In the genomic region with DNA sequence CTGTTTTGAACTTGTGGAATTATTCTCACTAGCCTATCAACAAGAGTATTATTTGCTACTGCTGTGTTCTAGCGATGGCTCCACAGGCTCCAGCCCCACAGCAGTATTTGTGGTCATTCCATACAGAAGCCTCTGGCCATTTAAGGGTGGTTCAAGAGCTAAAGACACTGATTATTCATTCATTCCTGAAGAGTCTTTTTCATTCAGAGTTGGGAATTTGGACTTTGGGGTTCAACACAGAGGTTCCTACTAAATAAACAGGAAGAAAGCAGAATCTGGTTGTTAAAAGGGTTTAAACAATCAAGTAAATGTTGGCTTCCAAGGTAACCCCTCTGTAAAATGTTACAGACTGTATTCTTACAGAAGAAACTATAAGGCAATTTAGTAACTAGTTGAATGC, we compare ENCODE assay signal across 29 cellular contexts.
"Had no signal": no experiment of that assay in that cellular context is flagged by ENCODE, and none has a peak within 500 bp of the region (broad histone marks: within the 10 kb centered on the region; RNA-seq: fewer than 3 reads in every experiment).

No MANE protein-coding gene starts in this region.

- H3K27ac ChIP-seq: stomach, suprapubic skin, testis, thoracic aorta, thyroid gland, tibial artery, tibial nerve, transverse colon, upper lobe of left lung, upper lobe of right lung, uterus, vagina had no signal

- H3K27ac Mint-ChIP-seq: stimulated activated effector memory CD8-positive, alpha-beta T cell treated with anti-CD3 and anti-CD28 coated beads, Interleukin-12 subunit alpha, Interleukin-12 subunit beta, amount 100 ng/mL, for 72 hours; stimulated activated memory B cell treated with anti-CD40 and anti-IgM and Interleukin-4, amounts not matched to agents 10 μg/mL and 1 μg/mL and 100 μg/mL, for 72 hours; stimulated activated naive B cell treated with anti-CD40 and anti-IgM and Interleukin-4, amounts not matched to agents 10 μg/mL and 1 μg/mL and 100 μg/mL, for 72 hours; stimulated activated naive CD8-positive, alpha-beta T cell treated with anti-CD3 and anti-CD28 coated beads, Interleukin-15, amount 100 ng/mL, for 72 hours; stimulated activated naive CD8-positive, alpha-beta T cell treated with anti-CD3 and anti-CD28 coated beads, Interleukin-15, Interleukin-2, amounts not matched to agents 100 ng/mL and 50 ng/mL, for 24 hours; type B pancreatic cell had no signal

- H3K27me3 Mint-ChIP-seq: stimulated activated memory B cell treated with anti-CD40 and anti-IgM and Interleukin-4, amounts not matched to agents 10 μg/mL and 1 μg/mL and 100 μg/mL, for 72 hours; stimulated activated naive CD8-positive, alpha-beta T cell treated with anti-CD3 and anti-CD28 coated beads, Interleukin-15, amount 100 ng/mL, for 72 hours; stimulated activated naive CD8-positive, alpha-beta T cell treated with anti-CD3 and anti-CD28 coated beads, Interleukin-15, Interleukin-2, amounts not matched to agents 100 ng/mL and 50 ng/mL, for 24 hours had no signal

- FAIRE-seq: urothelium cell line had no signal

- DNase-seq: stimulated activated CD4-positive, alpha-beta T cell treated with anti-CD3 and anti-CD28 coated beads, Interleukin-2, amount 100 ng/mL, for 48 hours; stimulated activated CD4-positive, alpha-beta T cell treated with anti-CD3 and anti-CD28 coated beads, Interleukin-4, amount 100 ng/mL, for 1 hour; stimulated activated CD4-positive, alpha-beta T cell treated with anti-CD3 and anti-CD28 coated beads, Interleukin-4, amount 100 ng/mL, for 24 hours; stimulated activated CD4-positive, alpha-beta T cell treated with anti-CD3 and anti-CD28 coated beads, Interleukin-4, amount 100 ng/mL, for 4 hours; stimulated activated CD8-positive, alpha-beta memory T cell treated with anti-CD3 and anti-CD28 coated beads, Interleukin-4, amount 100 ng/mL, for 48 hours; stimulated activated naive B cell treated with anti-CD40 and anti-IgM and Interleukin-4, amounts not matched to agents 10 μg/mL and 1 μg/mL and 100 μg/mL, for 72 hours; stimulated activated naive CD4-positive, alpha-beta T cell; stimulated activated naive CD4-positive, alpha-beta T cell treated with Interleukin-2 at 50 U/mL for 16 hours; stimulated activated naive CD8-positive, alpha-beta T cell treated with anti-CD3 and anti-CD28 coated beads, Interleukin-15, amount 100 ng/mL, for 72 hours; stimulated activated naive CD8-positive, alpha-beta T cell treated with anti-CD3 and anti-CD28 coated beads, Interleukin-15, Interleukin-2, amounts not matched to agents 100 U/mL and 50 U/mL, for 24 hours; stomach; substantia nigra; testis; thyroid gland; tibial artery; transverse colon; trophoblast cell; upper lobe of left lung; upper lobe of right lung; uterus had no signal

- H3K27me3 ChIP-seq: suprapubic skin, testis, thyroid gland, tibial artery, transverse colon, upper lobe of left lung, upper lobe of right lung, uterus, vagina had no signal

- H3K4me1 ChIP-seq: testis, thyroid gland, tibial artery, upper lobe of left lung, upper lobe of right lung, uterus, vagina had no signal

- H3K36me3 Mint-ChIP-seq: stimulated activated effector memory CD8-positive, alpha-beta T cell treated with anti-CD3 and anti-CD28 coated beads, Interleukin-12 subunit alpha, Interleukin-12 subunit beta, amount 100 ng/mL, for 72 hours; stimulated activated memory B cell treated with anti-CD40 and anti-IgM and Interleukin-4, amounts not matched to agents 10 μg/mL and 1 μg/mL and 100 μg/mL, for 72 hours; stimulated activated naive B cell treated with anti-CD40 and anti-IgM and Interleukin-4, amounts not matched to agents 10 μg/mL and 1 μg/mL and 100 μg/mL, for 72 hours; type B pancreatic cell had no signal

- ATAC-seq: stimulated activated effector memory CD8-positive, alpha-beta T cell treated with anti-CD3 and anti-CD28 coated beads, Interleukin-12 subunit alpha, Interleukin-12 subunit beta, amount 100 ng/mL, for 72 hours; stimulated activated memory B cell treated with anti-CD40 and anti-IgM and Interleukin-4, amounts not matched to agents 10 μg/mL and 1 μg/mL and 100 μg/mL, for 72 hours; stimulated activated naive B cell treated with anti-CD40 and anti-IgM and Interleukin-4, amounts not matched to agents 10 μg/mL and 1 μg/mL and 100 μg/mL, for 72 hours; stimulated activated naive CD8-positive, alpha-beta T cell treated with anti-CD3 and anti-CD28 coated beads, Interleukin-15, amount 100 ng/mL, for 72 hours; stimulated activated naive CD8-positive, alpha-beta T cell treated with anti-CD3 and anti-CD28 coated beads, Interleukin-15, Interleukin-2, amounts not matched to agents 100 U/mL and 50 U/mL, for 24 hours; upper lobe of right lung had no signal

- H3K36me3 ChIP-seq: stomach, suprapubic skin, thoracic aorta, thyroid gland, tibial artery, tibial nerve, transverse colon, upper lobe of left lung, upper lobe of right lung, uterus, vagina had no signal

- H3K9me3 Mint-ChIP-seq: stimulated activated effector memory CD8-positive, alpha-beta T cell treated with anti-CD3 and anti-CD28 coated beads, Interleukin-12 subunit alpha, Interleukin-12 subunit beta, amount 100 ng/mL, for 72 hours; stimulated activated memory B cell treated with anti-CD40 and anti-IgM and Interleukin-4, amounts not matched to agents 10 μg/mL and 1 μg/mL and 100 μg/mL, for 72 hours; stimulated activated naive B cell treated with anti-CD40 and anti-IgM and Interleukin-4, amounts not matched to agents 10 μg/mL and 1 μg/mL and 100 μg/mL, for 72 hours; stimulated activated naive CD8-positive, alpha-beta T cell treated with anti-CD3 and anti-CD28 coated beads, Interleukin-15, amount 100 ng/mL, for 72 hours; stimulated activated naive CD8-positive, alpha-beta T cell treated with anti-CD3 and anti-CD28 coated beads, Interleukin-15, Interleukin-2, amounts not matched to agents 100 ng/mL and 50 ng/mL, for 24 hours; type B pancreatic cell had no signal

- H3K9me3 ChIP-seq: stomach, suprapubic skin, testis, thoracic aorta, thyroid gland, tibial artery, tibial nerve, transverse colon, upper lobe of left lung, upper lobe of right lung, uterus, vagina had no signal

- H3K4me3 Mint-ChIP-seq: stimulated activated effector memory CD8-positive, alpha-beta T cell treated with anti-CD3 and anti-CD28 coated beads, Interleukin-12 subunit alpha, Interleukin-12 subunit beta, amount 100 ng/mL, for 72 hours; stimulated activated memory B cell treated with anti-CD40 and anti-IgM and Interleukin-4, amounts not matched to agents 10 μg/mL and 1 μg/mL and 100 μg/mL, for 72 hours; stimulated activated naive B cell treated with anti-CD40 and anti-IgM and Interleukin-4, amounts not matched to agents 10 μg/mL and 1 μg/mL and 100 μg/mL, for 72 hours; stimulated activated naive CD8-positive, alpha-beta T cell treated with anti-CD3 and anti-CD28 coated beads, Interleukin-15, amount 100 ng/mL, for 72 hours; stimulated activated naive CD8-positive, alpha-beta T cell treated with anti-CD3 and anti-CD28 coated beads, Interleukin-15, Interleukin-2, amounts not matched to agents 100 ng/mL and 50 ng/mL, for 24 hours; type B pancreatic cell had no signal

- H3K4me3 ChIP-seq: stomach, suprapubic skin, testis, thoracic aorta, thyroid gland, tibial artery, tibial nerve, transverse colon, upper lobe of left lung, upper lobe of right lung, uterus, vagina had no signal
